ENCODE assay signal across 8 cellular contexts in the genomic region with DNA sequence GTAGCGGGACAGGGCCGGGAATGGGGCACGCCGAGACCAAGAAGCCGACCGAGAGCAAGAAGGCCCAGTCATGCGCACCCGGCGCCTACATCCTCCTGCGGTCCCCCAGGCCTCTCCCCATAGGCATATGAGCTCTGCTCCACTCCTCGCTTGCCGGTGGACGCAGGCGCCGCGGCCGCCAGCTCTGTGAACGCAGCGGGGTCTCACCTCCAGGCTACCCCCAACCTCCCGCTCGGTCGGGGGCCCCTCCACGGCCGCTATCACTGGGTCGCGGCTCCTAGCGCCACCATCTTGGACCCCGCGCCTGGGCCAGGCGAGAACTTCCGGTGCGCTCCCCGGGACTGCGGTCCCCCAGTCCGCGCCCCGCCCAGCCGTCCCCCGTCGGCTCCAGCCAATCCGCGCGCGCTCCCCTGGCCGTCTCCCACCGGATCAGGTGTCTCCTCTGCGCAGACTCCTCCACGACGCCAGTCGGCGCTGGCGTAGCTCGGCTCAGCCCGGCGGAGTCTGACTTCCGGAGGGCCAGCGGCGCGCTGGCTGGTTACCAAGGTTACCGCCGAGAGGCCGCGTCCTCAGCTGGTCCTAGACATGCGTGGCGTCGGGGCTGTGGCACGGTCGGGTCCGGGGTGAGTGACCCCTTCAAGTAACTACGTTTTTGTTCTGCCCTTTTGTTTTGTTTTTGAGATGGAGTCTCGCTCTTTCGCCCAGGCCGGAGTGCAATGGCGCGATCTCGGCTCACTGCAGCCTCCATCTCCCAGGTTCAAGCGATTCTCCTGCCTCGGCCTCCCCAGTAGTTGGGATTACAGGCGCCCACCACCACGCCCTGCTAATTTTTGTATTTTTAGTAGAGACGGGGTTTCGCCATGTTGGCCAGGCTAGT. TPM values are rescaled to one million over a fixed set of nuclear protein-coding genes. Genes with fewer than 3 reads are reported as not detected.
DNase-seq lines count a peak whose midpoint lies in the region; ATAC-seq and TF ChIP-seq lines count a peak whose summit lies in the region.

A gene (minus strand): TSS at position 328 of the 877 bp plus-strand sequence. CDS start 7,612 bp downstream, outside the sequence.

- H3K4me3 Mint-ChIP-seq in activated naive CD8-positive, alpha-beta T cell treated with anti-CD3 and anti-CD28 coated beads for 36 hours: peak within 1 kb of the TSS; percentile 94

- H3K27me3 ChIP-seq in ovary (no peaks in the 10 kb centered on the region), thymus (ENCODE audit: control insufficient read depth, insufficient read depth) (no peaks in the 10 kb centered on the region)

- ATAC-seq in HG02610 (IDR thresholded peaks at IDR 0.05; ENCODE audit: unreplicated experiment): peak; percentile 95
- ATAC-seq in Right ventricle myocardium inferior: peak; percentile 100

- 1 to 2% (median 2%) methylated on average over 44 to 82 of the region's 82 CpGs for WGBS in ovary, 3 donors
- 2% methylated on average over 82 of the region's 82 CpGs for WGBS in thymus

- H3K9me3 Mint-ChIP-seq in activated naive CD8-positive, alpha-beta T cell treated with anti-CD3 and anti-CD28 coated beads for 36 hours: peaks cover 26% of the 10 kb centered on the region

- H3K36me3 Mint-ChIP-seq in activated naive CD8-positive, alpha-beta T cell treated with anti-CD3 and anti-CD28 coated beads for 36 hours: peaks cover 43% of the 10 kb centered on the region

- no peaks in the 10 kb centered on the region for H3K27me3 Mint-ChIP-seq in activated naive CD8-positive, alpha-beta T cell treated with anti-CD3 and anti-CD28 coated beads for 36 hours

- no peaks in the 10 kb centered on the region for H3K36me3 ChIP-seq in ovary
- H3K36me3 ChIP-seq in thymus (ENCODE audit: control insufficient read depth, insufficient read depth): peaks cover 13% of the 10 kb centered on the region

- H3K4me1 Mint-ChIP-seq in activated naive CD8-positive, alpha-beta T cell treated with anti-CD3 and anti-CD28 coated beads for 36 hours: peaks cover 23% of the 10 kb centered on the region

- H3K4me3 ChIP-seq in ovary: peak within 1 kb of the TSS; percentile 99
- peak within 1 kb of the TSS; percentile 74 for H3K4me3 ChIP-seq in thymus (ENCODE audit: low read length)

- intact Hi-C loops in Right ventricle myocardium inferior (cut with DNase I): loop anchor here (5.0 to 10.0 kb wide), 2 partner anchors 79 to 243 kb away; a partner anchor contains a TSS
- intact Hi-C loops in ovary (cut with DNase I): no loop called here

- peaks cover 7% of the 10 kb centered on the region for H3K4me1 ChIP-seq in ovary (ENCODE audit: insufficient read depth)
- peaks cover 9% of the 10 kb centered on the region for H3K4me1 ChIP-seq in thymus (ENCODE audit: control insufficient read depth, insufficient read depth, low read length)

- TF ChIP-seq CTCF in ovary (IDR thresholded peaks at IDR 0.05): peak; percentile 71 to 85 (median 78)

- H3K27ac ChIP-seq in ovary (peak within 1 kb of the TSS; percentile 46 to 57), thymus (ENCODE audit: low read depth) (peak within 1 kb of the TSS; percentile 67)

- peak within 1 kb of the TSS; percentile 89 for H3K27ac Mint-ChIP-seq in activated naive CD8-positive, alpha-beta T cell treated with anti-CD3 and anti-CD28 coated beads for 36 hours

- TF ChIP-seq POLR2A in GM10847 (IDR thresholded peaks at IDR 0.05; ENCODE audit: extremely low read depth, insufficient read length) (peak; percentile 91), ovary (IDR thresholded peaks at IDR 0.05) (peak; percentile 60)

- H3K9me3 ChIP-seq in ovary (peaks cover 0 to 12% of the 10 kb centered on the region in 2 donors), thymus (ENCODE audit: control insufficient read depth) (no peaks in the 10 kb centered on the region)

- DNase-seq in NCI-H1092 treated with DMSO at 0.1 percent for 48 hours (lab: John Stamatoyannopoulos, UW) (peak; percentile 91), SKM-1 (lab: John Stamatoyannopoulos, UW; ENCODE audit: unreplicated experiment) (peak; percentile 10), Right ventricle myocardium inferior (ENCODE audit: missing footprints) (peak; percentile 98), ovary (peak; percentile 96 to 98 (median 97))
- DNase-seq in activated naive CD8-positive, alpha-beta T cell treated with anti-CD3 and anti-CD28 coated beads for 36 hours: peak; percentile 99

- TF ChIP-seq EP300 in ovary (IDR thresholded peaks at IDR 0.05): no peak

RNA-seq across cellular contexts. Expression of the gene that starts here (rescaled TPM):
- 1 to 10 TPM; 6.8 to 7.7 TPM for total RNA-seq in activated naive CD8-positive, alpha-beta T cell treated with anti-CD3 and anti-CD28 coated beads for 36 hours
- total RNA-seq in Right ventricle myocardium inferior (7.2 TPM), ovary (10 to 100 TPM; 16.9 to 35.6 (median 21.9) TPM)
- polyA plus RNA-seq in ovary (1 to 10 TPM; 6.4 to 7.4 TPM), thymus (5.0 TPM)

Comparison
In these comparisons a context has a peak if more than half of its experiments do, and no peak if none do; other contexts are left out.
1. Peak in every context shown above with its lines: DNase-seq, ATAC-seq, H3K4me3 ChIP-seq and H3K27ac ChIP-seq.
2. DNase-seq: peak in every context shown above with its lines; median percentile 99 in activated naive CD8-positive, alpha-beta T cell treated with anti-CD3 and anti-CD28 coated beads for 36 hours; 98 in Right ventricle myocardium inferior; 97 in ovary; 91 in NCI-H1092 treated with DMSO at 0.1 percent for 48 hours; 10 in SKM-1.